13 cellular contexts compared by ENCODE assay signal in the genomic region with DNA sequence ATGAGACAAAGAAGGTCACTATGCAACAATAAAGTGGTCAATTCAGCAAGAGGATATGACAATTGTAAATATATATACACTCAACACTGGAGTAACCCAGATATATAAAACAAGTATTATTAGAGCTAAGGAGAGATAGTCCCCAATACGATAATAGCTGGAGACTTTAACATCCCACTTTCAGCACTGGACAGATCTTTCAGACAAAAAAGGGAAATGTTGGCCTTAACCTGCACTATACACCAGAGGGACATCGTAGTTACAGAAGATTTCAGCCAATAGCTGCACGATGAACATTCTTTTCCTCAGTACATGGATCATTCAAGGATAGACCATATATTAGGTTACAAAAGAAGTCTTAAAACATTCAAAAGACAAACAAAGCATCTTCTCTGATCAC.
"Had no signal": no experiment of that assay in that cellular context is flagged by ENCODE, and none has a peak within 500 bp of the region (broad histone marks: within the 10 kb centered on the region; RNA-seq: fewer than 3 reads in every experiment).

No MANE protein-coding gene starts in this region.

- H3K4me3 ChIP-seq: colonic mucosa, gastrocnemius medialis, tibial artery had no signal

- H3K9me3 ChIP-seq: colonic mucosa, gastrocnemius medialis, tibial artery had no signal

- H3K4me1 ChIP-seq: colonic mucosa, gastrocnemius medialis, tibial artery had no signal

- DNase-seq: activated CD4-positive, alpha-beta T cell treated with anti-CD3 and anti-CD28 coated beads, Interleukin-2, amount 10 ng/mL, durations not matched to agents 24 days and 14 days; activated CD8-positive, alpha-beta T cell treated with anti-CD3 and anti-CD28 coated beads for 36 hours; activated naive CD4-positive, alpha-beta T cell treated with anti-CD3 and anti-CD28 coated beads for 36 hours; activated T-cell treated with anti-CD3 and anti-CD28 coated beads, Interleukin-2, amount 50 U/mL, for 4 hours; anterior cingulate cortex; central memory CD4-positive, alpha-beta T cell; colonic mucosa; gastrocnemius medialis; head of caudate nucleus; naive B cell; stimulated activated CD4-positive, alpha-beta T cell treated with anti-CD3 and anti-CD28 coated beads, Interleukin-2, amount 100 ng/mL, for 24 hours; stimulated activated naive CD4-positive, alpha-beta T cell treated with Interleukin-2 at 50 U/mL for 16 hours; tibial artery had no signal

- H3K36me3 ChIP-seq: colonic mucosa, gastrocnemius medialis, tibial artery had no signal

- H3K27ac ChIP-seq: colonic mucosa, gastrocnemius medialis, tibial artery had no signal
